Comparison of ENCODE assay signal across 8 cellular contexts in genomic region chr10:97869091-97870042, GRCh38. TPM values are rescaled to one million over a fixed set of nuclear protein-coding genes. Genes with fewer than 3 reads are reported as not detected.
DNase-seq lines count a peak whose midpoint lies in the region; ATAC-seq and TF ChIP-seq lines count a peak whose summit lies in the region.

No MANE protein-coding gene starts in this region.

- no peak for TF ChIP-seq POLR2A in right lobe of liver (IDR thresholded peaks at IDR 0.05)

- no peak overlapping the region for H3K4me3 Mint-ChIP-seq in activated CD4-positive, alpha-beta T cell treated with anti-CD3 and anti-CD28 coated beads, Interleukin-2, amount 10 ng/mL, durations not matched to agents 7 days and 5 days

- H3K9me3 ChIP-seq in colonic mucosa (no peaks in the 10 kb centered on the region), right lobe of liver (no peaks in the 10 kb centered on the region)

- H3K4me3 ChIP-seq in colonic mucosa (no peak overlapping the region), right lobe of liver (no peak overlapping the region)

- intact Hi-C loops in colonic mucosa (cut with DNase I) (loop anchor here (10.0 kb wide), 1 partner anchor 105 kb away; no protein-coding TSS in a partner anchor), right lobe of liver (cut with DNase I) (loop anchor here in 1 of 2 donors (5.0 kb wide), 1 partner anchor 77 kb away; no protein-coding TSS in a partner anchor)

- no peaks in the 10 kb centered on the region for H3K27me3 ChIP-seq in colonic mucosa
- no peaks in the 10 kb centered on the region for H3K27me3 ChIP-seq in right lobe of liver

- H3K27ac ChIP-seq in C4-2B = peak overlapping the region; percentile 27
- H3K27ac ChIP-seq in colonic mucosa = no peak overlapping the region
- H3K27ac ChIP-seq in right lobe of liver = no peak overlapping the region

- peaks cover 8% of the 10 kb centered on the region for H3K36me3 Mint-ChIP-seq in activated CD4-positive, alpha-beta T cell treated with anti-CD3 and anti-CD28 coated beads, Interleukin-2, amount 10 ng/mL, durations not matched to agents 7 days and 5 days (ENCODE audit: low read depth)

- ATAC-seq in GM19351 (IDR thresholded peaks at IDR 0.05; ENCODE audit: unreplicated experiment) = peak; percentile 99
- peak; percentile 86 for ATAC-seq in HG03457 (IDR thresholded peaks at IDR 0.05; ENCODE audit: unreplicated experiment)
- ATAC-seq in right lobe of liver = peak; percentile 94 to 99 (median 97)

- no peaks in the 10 kb centered on the region for H3K4me1 ChIP-seq in colonic mucosa
- no peaks in the 10 kb centered on the region for H3K4me1 ChIP-seq in right lobe of liver

- POLR2A ChIA-PET in activated CD4-positive, alpha-beta T cell treated with anti-CD3 and anti-CD28 coated beads, Interleukin-2, amount 10 ng/mL, durations not matched to agents 7 days and 5 days (lab: Charles Lee) = no interaction called here

- peaks cover 14% of the 10 kb centered on the region for H3K4me1 Mint-ChIP-seq in activated CD4-positive, alpha-beta T cell treated with anti-CD3 and anti-CD28 coated beads, Interleukin-2, amount 10 ng/mL, durations not matched to agents 7 days and 5 days

- H3K9ac ChIP-seq in colonic mucosa (ENCODE audit: low read depth in 2 of 2, low read length in 2 of 2) = no peak overlapping the region

- WGBS in right lobe of liver (ENCODE audit: insufficient coverage, low coverage, low lambda C conversion rate, missing lambda C conversion rate) = 12% methylated on average over 8 of the region's 19 CpGs

- peak overlapping the region; percentile 71 for H3K27ac Mint-ChIP-seq in activated CD4-positive, alpha-beta T cell treated with anti-CD3 and anti-CD28 coated beads, Interleukin-2, amount 10 ng/mL, durations not matched to agents 7 days and 5 days

- DNase-seq in NCI-H526 treated with DMSO at 0.1 percent for 48 hours (lab: John Stamatoyannopoulos, UW) (peak; percentile 49), colonic mucosa (peak; percentile 74), right lobe of liver (peak; percentile 85 to 86 (median 86))
- DNase-seq in activated CD4-positive, alpha-beta T cell treated with anti-CD3 and anti-CD28 coated beads, Interleukin-2, amount 10 ng/mL, durations not matched to agents 7 days and 5 days = peak; percentile 94
- DNase-seq in stimulated activated CD4-positive, alpha-beta T cell treated with anti-CD3 and anti-CD28 coated beads, TNF-alpha, amount 100 ng/mL, for 4 hours (ENCODE audit: low read depth in 3 of 3) = peak; percentile 51 to 70 (median 69)

- peaks cover 10% of the 10 kb centered on the region for H3K27me3 Mint-ChIP-seq in activated CD4-positive, alpha-beta T cell treated with anti-CD3 and anti-CD28 coated beads, Interleukin-2, amount 10 ng/mL, durations not matched to agents 7 days and 5 days

- H3K36me3 ChIP-seq in colonic mucosa = no peaks in the 10 kb centered on the region
- no peaks in the 10 kb centered on the region for H3K36me3 ChIP-seq in right lobe of liver

- CTCF ChIA-PET in activated CD4-positive, alpha-beta T cell treated with anti-CD3 and anti-CD28 coated beads, Interleukin-2, amount 10 ng/mL, durations not matched to agents 7 days and 5 days (lab: Charles Lee) = interaction anchor here (0.7 to 3.6 kb wide), 33 partner anchors 8 to 184 kb away, joined by 3 to 21 read pairs (median 3); partner anchors contain the start of gene GOLGA7B

- TF ChIP-seq CTCF in C4-2B (conservative IDR thresholded peaks at IDR 0.05) = peak; percentile 80
- TF ChIP-seq CTCF in colonic mucosa (IDR thresholded peaks at IDR 0.05) = peak; percentile 73
- TF ChIP-seq CTCF in right lobe of liver (IDR thresholded peaks at IDR 0.05) = peak; percentile 57 to 95 (median 70)

- no peaks in the 10 kb centered on the region for H3K9me3 Mint-ChIP-seq in activated CD4-positive, alpha-beta T cell treated with anti-CD3 and anti-CD28 coated beads, Interleukin-2, amount 10 ng/mL, durations not matched to agents 7 days and 5 days

RNA-seq across cellular contexts. Expression of gene GOLGA7B, which starts 19.7 kb away (rescaled TPM):
- total RNA-seq in activated CD4-positive, alpha-beta T cell treated with anti-CD3 and anti-CD28 coated beads, Interleukin-2, amount 10 ng/mL, durations not matched to agents 7 days and 5 days = 10 to 100 TPM; 12.2 to 12.6 TPM
- total RNA-seq in colonic mucosa = under 1 TPM; 0.22 to 0.72 TPM
- total RNA-seq in right lobe of liver = under 1 TPM; 0.06 to 0.28 (median 0.14) TPM

Comparison
In these comparisons a context has a peak if more than half of its experiments do, and no peak if none do; other contexts are left out.
1. RNA of gene GOLGA7B, which starts 19.7 kb away (total RNA-seq): 12.2 to 12.6 TPM in activated CD4-positive, alpha-beta T cell treated with anti-CD3 and anti-CD28 coated beads, Interleukin-2, amount 10 ng/mL, durations not matched to agents 7 days and 5 days; 0.22 to 0.72 TPM in colonic mucosa and 0.06 to 0.28 TPM in right lobe of liver; every median in the first group is over 4 times any median in the second.
2. Peak in every context shown above with its lines, with median percentiles within 50 percentile points of each other: CTCF ChIP-seq, ATAC-seq and DNase-seq.